11 cellular contexts compared by ENCODE assay signal in genomic region chr2:227462972-227463931, GRCh38. TPM values are rescaled to one million over a fixed set of nuclear protein-coding genes. Genes with fewer than 3 reads are reported as not detected.
DNase-seq lines count a peak whose midpoint lies in the region; ATAC-seq, FAIRE-seq and TF ChIP-seq lines count a peak whose summit lies in the region.
"Had no signal": no experiment of that assay in that cellular context is flagged by ENCODE, and none has a peak within 500 bp of the region (broad histone marks: within the 10 kb centered on the region; RNA-seq: fewer than 3 reads in every experiment).

No MANE protein-coding gene starts in this region.

- H3K4me1 ChIP-seq in PC-9 (replicated peaks; ENCODE audit: insufficient read depth) (peaks cover 56% of the 10 kb centered on the region), kidney (ENCODE audit: control insufficient read depth in 1 of 2, insufficient read depth in 1 of 2, low read depth in 1 of 2, low read length in 2 of 2) (no peaks in the 10 kb centered on the region), left lung (peaks cover 0 to 33% of the 10 kb centered on the region in 2 donors)
- peaks cover 34 to 80% of the 10 kb centered on the region in 2 donors for H3K4me1 ChIP-seq in naive thymus-derived CD4-positive, alpha-beta T cell (ENCODE audit: control insufficient read depth in 2 of 2, insufficient read depth in 2 of 2, low read length in 2 of 2)

- H3K36me3 ChIP-seq in PC-9 (ENCODE audit: low read depth) (no peaks in the 10 kb centered on the region), kidney (ENCODE audit: control insufficient read depth in 1 of 2, insufficient read depth in 2 of 2, low read length in 2 of 2) (no peaks in the 10 kb centered on the region), H7 (replicated peaks; ENCODE audit: control insufficient read depth, insufficient read depth, low read length) (no peaks in the 10 kb centered on the region), left lung (no peaks in the 10 kb centered on the region)
- H3K36me3 ChIP-seq in naive thymus-derived CD4-positive, alpha-beta T cell (ENCODE audit: control insufficient read depth in 2 of 3, insufficient read depth in 3 of 3, low read length in 3 of 3): no peaks in the 10 kb centered on the region

- H3K4me3 Mint-ChIP-seq in naive thymus-derived CD4-positive, alpha-beta T cell: peak overlapping the region in 6 of 10 donors; percentile 39 to 85 (median 72)
- H3K4me3 Mint-ChIP-seq: central memory CD8-positive, alpha-beta T cell; nephron had no signal

- no peaks in the 10 kb centered on the region for H3K79me2 ChIP-seq in PC-9 (ENCODE audit: low read depth)

- no peak for TF ChIP-seq CTCF in PC-9 (conservative IDR thresholded peaks at IDR 0.05)
- TF ChIP-seq CTCF in kidney (IDR thresholded peaks at IDR 0.05; ENCODE audit: borderline replicate concordance, extremely low read depth, insufficient read depth): no peak
- TF ChIP-seq CTCF in left lung (IDR thresholded peaks at IDR 0.05): no peak

- H3K9ac ChIP-seq in kidney (ENCODE audit: low read length in 2 of 2): no peak overlapping the region

- DNase-seq in PC-9: no peak
- DNase-seq in naive thymus-derived CD4-positive, alpha-beta T cell: no peak
- no peak for DNase-seq in kidney
- no peak for DNase-seq in H7
- no peak for DNase-seq in AG20443 (ENCODE audit: low spot score)
- no peak for DNase-seq in left lung
- DNase-seq: NCI-H2171 treated with DMSO at 0.1 percent for 48 hours had no signal

- H3K27me3 ChIP-seq in PC-9 (ENCODE audit: insufficient read depth, low read depth) (no peaks in the 10 kb centered on the region), H7 (ENCODE audit: control insufficient read depth, insufficient read depth, low read length) (no peaks in the 10 kb centered on the region), left lung (no peaks in the 10 kb centered on the region)
- H3K27me3 ChIP-seq in naive thymus-derived CD4-positive, alpha-beta T cell (ENCODE audit: control insufficient read depth in 2 of 2, insufficient read depth in 2 of 2, low read length in 2 of 2): no peaks in the 10 kb centered on the region

- CTCF ChIA-PET in PC-9 (lab: Charles Lee): no interaction called here
- CTCF ChIA-PET in naive thymus-derived CD4-positive, alpha-beta T cell (lab: Charles Lee): interaction anchor here (1.5 kb wide), 1 partner anchor 10 kb away, joined by 5 read pairs; no protein-coding TSS in a partner anchor

- ATAC-seq in GM18508 (IDR thresholded peaks at IDR 0.05; ENCODE audit: insufficient read depth, unreplicated experiment) (peak; percentile 1), GM21576 (IDR thresholded peaks at IDR 0.05; ENCODE audit: unreplicated experiment) (peak; percentile 27), left lung (no peak)
- ATAC-seq in naive thymus-derived CD4-positive, alpha-beta T cell: no peak

- no peak for FAIRE-seq in kidney (lab: Jason Lieb, UNC)

- H3K27ac ChIP-seq in PC-9 (peak overlapping the region; percentile 61), kidney (ENCODE audit: low read depth in 2 of 2, low read length in 2 of 2) (no peak overlapping the region), left lung (no peak overlapping the region)
- no peak overlapping the region for H3K27ac ChIP-seq in naive thymus-derived CD4-positive, alpha-beta T cell (ENCODE audit: low read depth, low read length)

- H2AFZ ChIP-seq in PC-9: peak overlapping the region; percentile 5; the same call in 1 of the 2 replicates

- H3K27me3 Mint-ChIP-seq in naive thymus-derived CD4-positive, alpha-beta T cell: no peaks in the 10 kb centered on the region

- H3K4me3 ChIP-seq in PC-9: no peak overlapping the region
- no peak overlapping the region for H3K4me3 ChIP-seq in naive thymus-derived CD4-positive, alpha-beta T cell (ENCODE audit: low read length)
- no peak overlapping the region for H3K4me3 ChIP-seq in kidney (ENCODE audit: low read length in 2 of 2)
- no peak overlapping the region for H3K4me3 ChIP-seq in H7 (ENCODE audit: insufficient read depth, low read depth, low read length)
- H3K4me3 ChIP-seq in left lung: no peak overlapping the region

- H3K9me3 Mint-ChIP-seq in naive thymus-derived CD4-positive, alpha-beta T cell: peaks cover 0 to 3% (median 0%) of the 10 kb centered on the region in 11 donors
- H3K9me3 Mint-ChIP-seq: central memory CD8-positive, alpha-beta T cell; nephron had no signal

- H3K9me3 ChIP-seq in PC-9 (ENCODE audit: insufficient read depth, low read depth): no peaks in the 10 kb centered on the region
- H3K9me3 ChIP-seq in naive thymus-derived CD4-positive, alpha-beta T cell (ENCODE audit: control insufficient read depth in 2 of 3, low read length in 3 of 3): no peaks in the 10 kb centered on the region
- no peaks in the 10 kb centered on the region for H3K9me3 ChIP-seq in kidney (ENCODE audit: control insufficient read depth in 1 of 2, low read length in 2 of 2)
- no peaks in the 10 kb centered on the region for H3K9me3 ChIP-seq in left lung

- H3K36me3 Mint-ChIP-seq in naive thymus-derived CD4-positive, alpha-beta T cell: no peaks in the 10 kb centered on the region

- H3K9me2 ChIP-seq in PC-9 (ENCODE audit: insufficient read depth): no peaks in the 10 kb centered on the region

- no TSS peak for BruUV-seq in PC-9 (replicated peaks; lab: Mats Ljungman, UMichigan)

- H3K27ac Mint-ChIP-seq in naive thymus-derived CD4-positive, alpha-beta T cell: peak overlapping the region in 8 of 9 donors; percentile 12 to 94 (median 74)
- H3K27ac Mint-ChIP-seq: nephron had no signal

- intact Hi-C loops in PC-9 (cut with micrococcal nuclease; ENCODE audit: unreplicated experiment): no loop called here
- intact Hi-C loops in naive thymus-derived CD4-positive, alpha-beta T cell (cut with micrococcal nuclease): loop anchor here (1.0 to 5.0 kb wide), 2 partner anchors 9 to 101 kb away; partner anchors contain the start of gene AGFG1 (in 1 of the 2)
- intact Hi-C loops in kidney (cut with DNase I): no loop called here
- intact Hi-C loops in left lung (cut with DNase I): no loop called here

- H3K4me1 Mint-ChIP-seq in naive thymus-derived CD4-positive, alpha-beta T cell: peaks cover 46 to 97% (median 87%) of the 10 kb centered on the region in 7 donors

- POLR2A ChIA-PET in PC-9 (lab: Charles Lee; ENCODE audit: unreplicated experiment): no interaction called here
- POLR2A ChIA-PET in naive thymus-derived CD4-positive, alpha-beta T cell (lab: Charles Lee): interaction anchor here (0.6 to 0.9 kb wide), 2 partner anchors 137 to 219 kb away, joined by 3 to 4 read pairs; no protein-coding TSS in a partner anchor

- peaks cover 40% of the 10 kb centered on the region for H3F3A ChIP-seq in PC-9 (ENCODE audit: insufficient read depth, low read depth)

- no peaks in the 10 kb centered on the region for H4K20me1 ChIP-seq in PC-9 (ENCODE audit: insufficient read depth)

- peak overlapping the region; percentile 43 for H3K4me2 ChIP-seq in PC-9

RNA-seq across cellular contexts. Expression of gene AGFG1, which starts 8.7 kb away (rescaled TPM):
- 82.8 and 119 TPM in 2 replicates for total RNA-seq in PC-9 (2021)
- 10 to 100 TPM; 52.8 to 84.5 (median 58.2) TPM for total RNA-seq in naive thymus-derived CD4-positive, alpha-beta T cell
- 10 to 100 TPM; 10.6 to 29.5 TPM for polyA plus RNA-seq in naive thymus-derived CD4-positive, alpha-beta T cell
- 98.9 TPM for total RNA-seq in kidney
- 36.6 TPM for polyA plus RNA-seq in kidney (ENCODE audit: insufficient read depth, low read depth, low replicate concordance)
- total RNA-seq in H7 (2014; rRNA removed; shearing (Covaris generic)): 94.3 and 116 TPM in 2 replicates
- total RNA-seq in left lung: 100 to 1,000 TPM in 1 of 2 donors, 10 to 100 TPM in 1; 69.8 to 118 TPM

Comparison
In these comparisons a context has a peak if more than half of its experiments do, and no peak if none do; other contexts are left out.
1. ATAC-seq: peak in GM18508 (single experiment) and GM21576 (single experiment); none in naive thymus-derived CD4-positive, alpha-beta T cell (single experiment) and left lung (single experiment).
2. intact Hi-C loops: an anchor here in naive thymus-derived CD4-positive, alpha-beta T cell (1.0 to 5.0 kb wide); none called in PC-9, kidney and left lung.